In genomic region chr12:105402366-105402765, GRCh38 we compare ENCODE assay signal across 17 cellular contexts.
DNase-seq lines count a peak whose midpoint lies in the region; ATAC-seq, FAIRE-seq and TF ChIP-seq lines count a peak whose summit lies in the region.
"Had no signal": no experiment of that assay in that cellular context is flagged by ENCODE, and none has a peak within 500 bp of the region (broad histone marks: within the 10 kb centered on the region; RNA-seq: fewer than 3 reads in every experiment).

No MANE protein-coding gene starts in this region.

- no peak overlapping the region for H3K9ac ChIP-seq in HepG2 (ENCODE audit: insufficient read depth, low read depth, low read length)
- no peak overlapping the region for H3K9ac ChIP-seq in smooth muscle cell (ENCODE audit: low read depth)
- H3K9ac ChIP-seq: BLaER1 treated with 17β-estradiol and CSF1 and Interleukin-3, amounts not matched to agents 10 nM and 100 nM had no signal

- no peak for TF ChIP-seq EP300 in HepG2 (IDR thresholded peaks at IDR 0.05; ENCODE audit: low read depth in 2 of 2, low read length in 2 of 2)
- TF ChIP-seq EP300 in HepG2 (CRISPR knock-in tag; IDR thresholded peaks at IDR 0.05; ENCODE audit: borderline replicate concordance) = no peak

- H4K20me1 ChIP-seq in HepG2 (ENCODE audit: insufficient read depth, low read length) (no peaks in the 10 kb centered on the region), smooth muscle cell (ENCODE audit: low read depth) (no peaks in the 10 kb centered on the region)
- H4K20me1 ChIP-seq: BLaER1 treated with 17β-estradiol and CSF1 and Interleukin-3, amounts not matched to agents 10 nM and 100 nM had no signal

- H3K9me3 ChIP-seq in HepG2 (ENCODE audit: low read length) (peaks cover 11% of the 10 kb centered on the region; the same call in 1 of the 2 replicates), right lobe of liver (no peaks in the 10 kb centered on the region), Peyer's patch (no peaks in the 10 kb centered on the region), breast epithelium (no peaks in the 10 kb centered on the region), smooth muscle cell (replicated peaks; ENCODE audit: low read depth) (no peaks in the 10 kb centered on the region)

- DNase-seq in HepG2 (ENCODE audit: low spot score) (no peak), right lobe of liver (no peak), NCI-H82 treated with DMSO at 0.1 percent for 48 hours (lab: John Stamatoyannopoulos, UW; ENCODE audit: unreplicated experiment) (peak; percentile 18), chondrocyte (ENCODE audit: low spot score) (no peak), Peyer's patch (no peak), breast epithelium (ENCODE audit: low spot score in 2 of 2) (no peak), smooth muscle cell (lab: John Stamatoyannopoulos, UW; ENCODE audit: unreplicated experiment) (no peak)
- DNase-seq: Calu3; CD8-positive, alpha-beta T cell; GOT3; H7 had no signal

- CTCF ChIA-PET in HepG2 (lab: Yijun Ruan, JAX; ENCODE audit: low intra/inter-chr PET ratio, low total read pairs) = no interaction called here

- in situ Hi-C loops in HepG2 (cut with HindIII; ENCODE audit: extremely low pct_ligation_motif_present, low pct_unique_long_range_greater_than_20kb) = no loop called here

- peaks cover 3% of the 10 kb centered on the region for H3K9me3 Mint-ChIP-seq in chondrocyte (ENCODE audit: low read depth)

- H3K79me2 ChIP-seq in HepG2 (ENCODE audit: insufficient read depth, low read length) (no peaks in the 10 kb centered on the region), smooth muscle cell (ENCODE audit: low read depth) (no peaks in the 10 kb centered on the region)

- peaks cover 20% of the 10 kb centered on the region for H3K4me1 Mint-ChIP-seq in chondrocyte (ENCODE audit: low read depth)
- H3K4me1 Mint-ChIP-seq: B cell had no signal

- H2AFZ ChIP-seq in HepG2 (ENCODE audit: low read length) (no peak overlapping the region), smooth muscle cell (ENCODE audit: low read depth) (no peak overlapping the region)

- TF ChIP-seq RAD21 in HepG2 (CRISPR knock-in tag; IDR thresholded peaks at IDR 0.05) = no peak

- no TSS peak for BruUV-seq in HepG2 (replicated peaks; lab: Mats Ljungman, UMichigan)

- ATAC-seq in HepG2 = no peak
- ATAC-seq in right lobe of liver = no peak
- ATAC-seq: CD8-positive, alpha-beta T cell; HCT116 had no signal

- 85% methylated on average over 5 of the region's 5 CpGs for WGBS in HepG2 (ENCODE audit: low lambda C conversion rate)
- whole genome bisulfite sequencing in right lobe of liver (ENCODE audit: insufficient coverage, low coverage, low lambda C conversion rate, missing lambda C conversion rate) = 94% methylated on average over 4 of the region's 5 CpGs
- WGBS in smooth muscle cell (ENCODE audit: low lambda C conversion rate) = 90% methylated on average over 5 of the region's 5 CpGs

- H3F3A ChIP-seq in smooth muscle cell (ENCODE audit: low read depth) = no peaks in the 10 kb centered on the region

- no peak for TF ChIP-seq CTCF in HepG2 (CRISPR knock-in tag; IDR thresholded peaks at IDR 0.05)
- TF ChIP-seq CTCF in right lobe of liver (IDR thresholded peaks at IDR 0.05) = no peak
- no peak for TF ChIP-seq CTCF in chondrocyte (IDR thresholded peaks at IDR 0.05)
- TF ChIP-seq CTCF in Peyer's patch (IDR thresholded peaks at IDR 0.05) = no peak
- no peak for TF ChIP-seq CTCF in breast epithelium (IDR thresholded peaks at IDR 0.05)
- no peak for TF ChIP-seq CTCF in smooth muscle cell (IDR thresholded peaks at IDR 0.05; ENCODE audit: borderline replicate concordance, insufficient read depth, poor library complexity, severe bottlenecking)

- no peak overlapping the region for H3K4me3 ChIP-seq in HepG2 (replicated peaks in 1 of 3; ENCODE audit: insufficient read depth in 1 of 3, low read depth in 2 of 3, low read length in 3 of 3)
- no peak overlapping the region for H3K4me3 ChIP-seq in right lobe of liver
- H3K4me3 ChIP-seq in Peyer's patch = no peak overlapping the region
- no peak overlapping the region for H3K4me3 ChIP-seq in breast epithelium
- no peak overlapping the region for H3K4me3 ChIP-seq in smooth muscle cell
- H3K4me3 ChIP-seq: BLaER1 treated with 17β-estradiol and CSF1 and Interleukin-3, amounts not matched to agents 10 nM and 100 nM had no signal

- H3K4me2 ChIP-seq in HepG2 (ENCODE audit: low read depth, low read length) = no peak overlapping the region
- no peak overlapping the region for H3K4me2 ChIP-seq in smooth muscle cell
- H3K4me2 ChIP-seq: BLaER1 treated with 17β-estradiol and CSF1 and Interleukin-3, amounts not matched to agents 10 nM and 100 nM had no signal

- H3K27me3 ChIP-seq in HepG2 (ENCODE audit: control insufficient read depth in 1 of 2, insufficient read depth in 2 of 2, low read length in 2 of 2) (no peaks in the 10 kb centered on the region), right lobe of liver (no peaks in the 10 kb centered on the region), Peyer's patch (no peaks in the 10 kb centered on the region), breast epithelium (no peaks in the 10 kb centered on the region), smooth muscle cell (ENCODE audit: low read depth) (no peaks in the 10 kb centered on the region)
- H3K27me3 ChIP-seq: BLaER1 treated with 17β-estradiol and CSF1 and Interleukin-3, amounts not matched to agents 10 nM and 100 nM had no signal

- POLR2A ChIA-PET in HepG2 (lab: Yijun Ruan, JAX) = no interaction called here

- no peaks in the 10 kb centered on the region for H3K27me3 Mint-ChIP-seq in chondrocyte (ENCODE audit: low read depth)
- H3K27me3 Mint-ChIP-seq: B cell had no signal

- H3K36me3 ChIP-seq in HepG2 (replicated peaks in 1 of 2; ENCODE audit: control insufficient read depth in 1 of 2, insufficient read depth in 2 of 2, low read length in 2 of 2) (no peaks in the 10 kb centered on the region), right lobe of liver (no peaks in the 10 kb centered on the region), Peyer's patch (no peaks in the 10 kb centered on the region), breast epithelium (no peaks in the 10 kb centered on the region), smooth muscle cell (ENCODE audit: low read depth) (no peaks in the 10 kb centered on the region)

- H3K36me3 Mint-ChIP-seq in chondrocyte (ENCODE audit: low read depth) = peaks cover 24% of the 10 kb centered on the region

- peaks cover 12% of the 10 kb centered on the region for H3K4me1 ChIP-seq in HepG2 (ENCODE audit: insufficient read depth, low read length)
- no peaks in the 10 kb centered on the region for H3K4me1 ChIP-seq in right lobe of liver
- H3K4me1 ChIP-seq in Peyer's patch = no peaks in the 10 kb centered on the region
- no peaks in the 10 kb centered on the region for H3K4me1 ChIP-seq in breast epithelium
- H3K4me1 ChIP-seq in smooth muscle cell (ENCODE audit: low read depth) = no peaks in the 10 kb centered on the region
- H3K4me1 ChIP-seq: BLaER1 treated with 17β-estradiol and CSF1 and Interleukin-3, amounts not matched to agents 10 nM and 100 nM had no signal

- TF ChIP-seq POLR2A in HepG2 (IDR thresholded peaks at IDR 0.05; ENCODE audit: insufficient read depth in 1 of 2, low read depth in 2 of 2, low read length in 2 of 2) (no peak), right lobe of liver (IDR thresholded peaks at IDR 0.05) (no peak), Peyer's patch (IDR thresholded peaks at IDR 0.05) (no peak), breast epithelium (IDR thresholded peaks at IDR 0.05) (no peak)

- no peak for FAIRE-seq in HepG2 (lab: Jason Lieb, UNC)
- FAIRE-seq: G401.6, GM12891 had no signal

- H3K27ac Mint-ChIP-seq in chondrocyte (ENCODE audit: unreplicated experiment) = peak overlapping the region; percentile 10
- H3K27ac Mint-ChIP-seq: B cell; CD8-positive, alpha-beta T cell had no signal

- H3K27ac ChIP-seq in HepG2 (ENCODE audit: extremely low read length, insufficient read depth, low read length) (no peak overlapping the region), right lobe of liver (no peak overlapping the region), Peyer's patch (no peak overlapping the region), breast epithelium (no peak overlapping the region), smooth muscle cell (ENCODE audit: low read depth) (no peak overlapping the region)
- H3K27ac ChIP-seq: 22Rv1; BLaER1 treated with 17β-estradiol and CSF1 and Interleukin-3, amounts not matched to agents 10 nM and 100 nM had no signal

- H3K4me3 Mint-ChIP-seq in chondrocyte (ENCODE audit: unreplicated experiment) = no peak overlapping the region
- H3K4me3 Mint-ChIP-seq: B cell; CD8-positive, alpha-beta T cell had no signal

- intact Hi-C loops in HepG2 (cut with micrococcal nuclease; ENCODE audit: unreplicated experiment) = no loop called here
- intact Hi-C loops in right lobe of liver (cut with DNase I) = no loop called here
- intact Hi-C loops in breast epithelium (cut with DNase I; ENCODE audit: low total_unique reads) = no loop called here

TF ChIP-seq in HepG2, 621 proteins besides CTCF, POLR2A, EP300 and RAD21:
- peak; percentile 29 to 48; a peak in 3 of 4 replicates for TF ChIP-seq MAFK (conservative IDR thresholded peaks at IDR 0.05 in 1 of 2, IDR thresholded peaks at IDR 0.05 in 1 of 2; ENCODE audit: low read length in 2 of 2)
- TF ChIP-seq, protein P1, sequence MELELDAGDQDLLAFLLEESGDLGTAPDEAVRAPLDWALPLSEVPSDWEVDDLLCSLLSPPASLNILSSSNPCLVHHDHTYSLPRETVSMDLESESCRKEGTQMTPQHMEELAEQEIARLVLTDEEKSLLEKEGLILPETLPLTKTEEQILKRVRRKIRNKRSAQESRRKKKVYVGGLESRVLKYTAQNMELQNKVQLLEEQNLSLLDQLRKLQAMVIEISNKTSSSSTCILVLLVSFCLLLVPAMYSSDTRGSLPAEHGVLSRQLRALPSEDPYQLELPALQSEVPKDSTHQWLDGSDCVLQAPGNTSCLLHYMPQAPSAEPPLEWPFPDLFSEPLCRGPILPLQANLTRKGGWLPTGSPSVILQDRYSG (CRISPR knock-in tag; IDR thresholded peaks at IDR 0.05) = no peak
